ENCODE assay signal across 10 cellular contexts in the genomic region with DNA sequence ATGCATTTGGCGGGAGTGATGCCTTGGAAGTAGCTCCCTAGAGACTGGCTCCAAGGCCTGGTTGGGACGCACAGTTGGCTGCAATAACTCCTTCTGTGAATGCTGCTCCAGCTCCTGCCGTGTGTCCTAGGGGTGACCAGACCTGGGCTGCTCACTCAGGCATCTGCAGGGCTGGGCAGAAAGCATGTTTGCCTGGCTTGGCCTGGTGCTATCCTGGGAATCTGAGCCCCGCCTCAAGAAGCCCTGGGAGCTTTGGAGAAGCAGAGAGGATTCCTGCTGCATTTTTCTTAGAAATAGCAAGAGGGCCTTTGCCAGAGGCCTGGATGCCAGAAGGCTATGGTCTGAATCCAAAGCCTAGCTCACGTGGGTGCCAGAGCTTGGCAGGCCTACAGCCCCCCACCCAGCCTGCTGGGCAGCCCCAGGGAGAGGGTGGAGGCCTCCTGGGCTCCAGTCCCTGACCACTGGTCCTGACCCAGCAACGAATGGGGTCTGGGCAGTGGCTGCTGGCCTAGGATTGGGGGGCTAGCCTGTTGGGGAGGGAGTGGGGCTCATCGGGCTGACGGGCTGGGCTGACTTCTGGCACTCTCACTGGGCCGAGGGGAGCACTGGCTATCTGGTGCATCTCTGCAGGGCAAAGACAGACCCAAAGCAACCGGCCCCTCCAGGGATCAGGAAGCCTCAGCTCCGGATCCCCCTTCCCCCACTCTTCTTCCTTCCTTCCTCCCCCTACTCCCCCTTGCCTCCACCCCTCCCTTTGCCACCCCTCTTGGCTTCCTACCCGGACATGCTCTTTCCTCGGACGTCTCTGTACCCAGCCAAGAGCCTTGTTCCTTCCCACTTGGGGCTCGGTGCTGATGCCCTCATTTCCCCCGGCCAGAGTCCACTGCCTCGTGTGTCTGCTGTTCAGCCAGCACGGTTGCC. TPM values are rescaled to one million over a fixed set of nuclear protein-coding genes. Genes with fewer than 3 reads are reported as not detected.
DNase-seq lines count a peak whose midpoint lies in the region; ATAC-seq and TF ChIP-seq lines count a peak whose summit lies in the region.
"Had no signal": no experiment of that assay in that cellular context is flagged by ENCODE, and none has a peak within 500 bp of the region (broad histone marks: within the 10 kb centered on the region; RNA-seq: fewer than 3 reads in every experiment).

No MANE protein-coding gene starts in this region.

- TF ChIP-seq CTCF in Panc1 (IDR thresholded peaks at IDR 0.05) (no peak), fibroblast of the aortic adventitia (IDR thresholded peaks at IDR 0.05; ENCODE audit: insufficient read depth, low read length) (peak; percentile 4), nephron (IDR thresholded peaks at IDR 0.05; ENCODE audit: unreplicated experiment in 3 of 3) (no peak)

- no peaks in the 10 kb centered on the region for H3K9me3 Mint-ChIP-seq in nephron
- no peaks in the 10 kb centered on the region for H3K9me3 Mint-ChIP-seq in activated CD8-positive, alpha-beta T cell treated with anti-CD3 and anti-CD28 coated beads, Interleukin-2, amount 10 ng/mL, durations not matched to agents 7 days and 5 days (ENCODE audit: insufficient read depth)
- H3K9me3 Mint-ChIP-seq: CD14-positive monocyte had no signal

- H3K36me3 Mint-ChIP-seq in nephron (ENCODE audit: low read depth), result peaks cover 16% of the 10 kb centered on the region
- H3K36me3 Mint-ChIP-seq in activated CD8-positive, alpha-beta T cell treated with anti-CD3 and anti-CD28 coated beads, Interleukin-2, amount 10 ng/mL, durations not matched to agents 7 days and 5 days (ENCODE audit: low read depth), result no peaks in the 10 kb centered on the region
- H3K36me3 Mint-ChIP-seq: CD14-positive monocyte had no signal

- H3K27ac ChIP-seq in Panc1 (ENCODE audit: low read length), result peak overlapping the region; percentile 96

- peaks cover 4% of the 10 kb centered on the region for H3K27me3 Mint-ChIP-seq in nephron (ENCODE audit: low read depth)
- no peaks in the 10 kb centered on the region for H3K27me3 Mint-ChIP-seq in activated CD8-positive, alpha-beta T cell treated with anti-CD3 and anti-CD28 coated beads, Interleukin-2, amount 10 ng/mL, durations not matched to agents 7 days and 5 days (ENCODE audit: low read depth)

- no TSS peak for BruUV-seq in Panc1 (replicated peaks; lab: Mats Ljungman, UMichigan)

- CTCF ChIA-PET in Panc1 (lab: Charles Lee), result no interaction called here
- CTCF ChIA-PET in activated CD8-positive, alpha-beta T cell treated with anti-CD3 and anti-CD28 coated beads, Interleukin-2, amount 10 ng/mL, durations not matched to agents 7 days and 5 days (lab: Charles Lee), result interaction anchor here (1.8 kb wide), 1 partner anchor 81 kb away, joined by 5 read pairs; no protein-coding TSS in a partner anchor

- H3K4me1 ChIP-seq in Panc1 (ENCODE audit: control insufficient read depth, insufficient read depth, low read length) (peaks cover 97% of the 10 kb centered on the region), HAP-1 (peaks cover 9% of the 10 kb centered on the region; the same call in 1 of the 2 replicates)

- no peaks in the 10 kb centered on the region for H3K27me3 ChIP-seq in Panc1 (ENCODE audit: control insufficient read depth, insufficient read depth, low read length)
- no peaks in the 10 kb centered on the region for H3K27me3 ChIP-seq in HAP-1 (ENCODE audit: low read depth)

- POLR2A ChIA-PET in Panc1 (lab: Charles Lee), result no interaction called here
- POLR2A ChIA-PET in activated CD8-positive, alpha-beta T cell treated with anti-CD3 and anti-CD28 coated beads, Interleukin-2, amount 10 ng/mL, durations not matched to agents 7 days and 5 days (lab: Charles Lee), result interaction anchor here (0.7 kb wide), 1 partner anchor 9 kb away, joined by 4 read pairs; no protein-coding TSS in a partner anchor

- intact Hi-C loops in Panc1 (cut with micrococcal nuclease; ENCODE audit: unreplicated experiment), result no loop called here

- no peaks in the 10 kb centered on the region for H3K9me3 ChIP-seq in Panc1 (ENCODE audit: control insufficient read depth, insufficient read depth, low read depth, low read length)
- H3K9me3 ChIP-seq in HAP-1, result no peaks in the 10 kb centered on the region

- H3K4me3 ChIP-seq in Panc1 (ENCODE audit: low read depth in 2 of 2, low read length in 2 of 2), result no peak overlapping the region
- peak overlapping the region; percentile 22 for H3K4me3 ChIP-seq in fibroblast of the aortic adventitia (ENCODE audit: low read depth, low read length)
- H3K4me3 ChIP-seq in HAP-1, result no peak overlapping the region

- peak overlapping the region; percentile 94 to 97 (median 95) for H3K27ac Mint-ChIP-seq in nephron
- no peak overlapping the region for H3K27ac Mint-ChIP-seq in activated CD8-positive, alpha-beta T cell treated with anti-CD3 and anti-CD28 coated beads, Interleukin-2, amount 10 ng/mL, durations not matched to agents 7 days and 5 days

- H3K4me1 Mint-ChIP-seq in nephron, result peaks cover 65% of the 10 kb centered on the region
- H3K4me1 Mint-ChIP-seq in activated CD8-positive, alpha-beta T cell treated with anti-CD3 and anti-CD28 coated beads, Interleukin-2, amount 10 ng/mL, durations not matched to agents 7 days and 5 days (ENCODE audit: low read depth), result no peaks in the 10 kb centered on the region

- ATAC-seq in Panc1, result peak; percentile 11; the same call in 1 of the 2 replicates
- ATAC-seq in activated CD8-positive, alpha-beta T cell treated with anti-CD3 and anti-CD28 coated beads, Interleukin-2, amount 10 ng/mL, durations not matched to agents 7 days and 5 days, result no peak

- peak overlapping the region; percentile 9 to 70 (median 56) for H3K4me3 Mint-ChIP-seq in nephron
- H3K4me3 Mint-ChIP-seq in activated CD8-positive, alpha-beta T cell treated with anti-CD3 and anti-CD28 coated beads, Interleukin-2, amount 10 ng/mL, durations not matched to agents 7 days and 5 days, result no peak overlapping the region
- H3K4me3 Mint-ChIP-seq: CD14-positive monocyte had no signal

- H3K36me3 ChIP-seq in Panc1 (ENCODE audit: control insufficient read depth, insufficient read depth, low read length), result no peaks in the 10 kb centered on the region
- H3K36me3 ChIP-seq in HAP-1 (replicated peaks), result no peaks in the 10 kb centered on the region

- in situ Hi-C loops in ACHN (cut with HindIII; ENCODE audit: low pct_ligation_motif_present, low pct_unique_long_range_greater_than_20kb, low sequenced_read_pairs) (no loop called here), Panc1 (cut with HindIII; ENCODE audit: low pct_unique_long_range_greater_than_20kb, low sequenced_read_pairs) (no loop called here), HAP-1 (cut with MboI; ENCODE audit: low sequenced_read_pairs) (no loop called here)

- DNase-seq in ACHN (peak; percentile 66), Panc1 (ENCODE audit: low read depth, low spot score) (no peak), fibroblast of the aortic adventitia (ENCODE audit: low read depth) (peak; percentile 96), HAP-1 (ENCODE audit: low spot score in 2 of 2) (no peak), NCI-H526 treated with DMSO at 0.1 percent for 48 hours (lab: John Stamatoyannopoulos, UW) (no peak), NCI-H2081 treated with DMSO at 0.1 percent for 48 hours (lab: John Stamatoyannopoulos, UW) (no peak)
- DNase-seq in activated CD8-positive, alpha-beta T cell treated with anti-CD3 and anti-CD28 coated beads, Interleukin-2, amount 10 ng/mL, durations not matched to agents 7 days and 5 days, result no peak
- DNase-seq: NCI-H2029 had no signal

RNA-seq across cellular contexts. Expression of gene SEMA3F, which starts 10.5 kb away (rescaled TPM):
- total RNA-seq in Panc1 (2021; ENCODE audit: unreplicated experiment) (69.6 TPM), fibroblast of the aortic adventitia (ENCODE audit: low replicate concordance) (0.74 and 3.5 TPM in 2 replicates)
- 104 TPM for polyA plus RNA-seq in Panc1 (2012; ENCODE audit: insufficient read length)
- total RNA-seq in activated CD8-positive, alpha-beta T cell treated with anti-CD3 and anti-CD28 coated beads, Interleukin-2, amount 10 ng/mL, durations not matched to agents 7 days and 5 days, result not detected
- polyA plus RNA-seq: CD14-positive monocyte had no signal

RNA-seq across cellular contexts. Expression of gene GNAT1, which starts 25.8 kb away (rescaled TPM):
- total RNA-seq in Panc1 (2021; ENCODE audit: unreplicated experiment) (not detected), fibroblast of the aortic adventitia (ENCODE audit: low replicate concordance) (not detected in 2 replicates)
- polyA plus RNA-seq in Panc1 (2012; ENCODE audit: insufficient read length), result not detected
- total RNA-seq in activated CD8-positive, alpha-beta T cell treated with anti-CD3 and anti-CD28 coated beads, Interleukin-2, amount 10 ng/mL, durations not matched to agents 7 days and 5 days, result not detected
- polyA plus RNA-seq: CD14-positive monocyte had no signal

RNA-seq across cellular contexts. Expression of gene SLC38A3, which starts 39.4 kb away (rescaled TPM):
- total RNA-seq in Panc1 (2021; ENCODE audit: unreplicated experiment) (6.0 TPM), fibroblast of the aortic adventitia (ENCODE audit: low replicate concordance) (0.27 TPM in 1 of 2 replicates, not detected in the other)
- polyA plus RNA-seq in Panc1 (2012; ENCODE audit: insufficient read length), result 10.6 TPM
- not detected for total RNA-seq in activated CD8-positive, alpha-beta T cell treated with anti-CD3 and anti-CD28 coated beads, Interleukin-2, amount 10 ng/mL, durations not matched to agents 7 days and 5 days
- polyA plus RNA-seq: CD14-positive monocyte had no signal

Comparison
In these comparisons a context has a peak if more than half of its experiments do, and no peak if none do; other contexts are left out.
1. DNase-seq: peak in ACHN (single experiment) and fibroblast of the aortic adventitia (single experiment); none in Panc1 (single experiment), activated CD8-positive, alpha-beta T cell treated with anti-CD3 and anti-CD28 coated beads, Interleukin-2, amount 10 ng/mL, durations not matched to agents 7 days and 5 days (single experiment), HAP-1 (0 of 2), NCI-H526 treated with DMSO at 0.1 percent for 48 hours (single experiment) and NCI-H2081 treated with DMSO at 0.1 percent for 48 hours (single experiment).
2. RNA of gene SEMA3F, which starts 10.5 kb away (total RNA-seq): 69.6 TPM in Panc1 (single experiment); 0.74 to 3.5 TPM in fibroblast of the aortic adventitia and not detected in activated CD8-positive, alpha-beta T cell treated with anti-CD3 and anti-CD28 coated beads, Interleukin-2, amount 10 ng/mL, durations not matched to agents 7 days and 5 days; every median in the first group is over 10 times any median in the second.